In the genomic region with DNA sequence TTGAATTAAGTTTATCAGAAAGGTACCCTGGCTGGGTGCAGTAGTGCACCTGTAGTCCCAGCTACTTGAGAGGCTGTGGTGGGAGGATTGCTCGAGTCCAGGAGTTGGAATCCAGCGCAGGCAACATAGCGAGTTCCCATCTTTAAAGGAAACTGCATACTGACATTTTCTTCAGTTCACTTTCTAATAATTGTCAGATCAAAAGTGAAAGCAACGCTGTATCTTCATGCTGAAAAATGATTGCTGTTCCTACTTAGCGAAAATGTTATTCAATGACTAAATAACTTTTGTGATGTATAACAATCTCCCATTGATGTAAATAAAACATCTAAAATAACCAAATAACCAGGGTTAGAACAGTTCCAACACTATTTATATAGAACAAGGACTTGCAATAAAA, we compare ENCODE assay signal across 7 cellular contexts. TPM values are rescaled to one million over a fixed set of nuclear protein-coding genes. Genes with fewer than 3 reads are reported as not detected.
A peak's percentile ranks its signal among the peaks of the same experiment; 100 is the strongest.
DNase-seq lines count a peak whose midpoint lies in the region; ATAC-seq and TF ChIP-seq lines count a peak whose summit lies in the region.

No MANE protein-coding gene starts in this region.

- no peak overlapping the region for H2AFZ ChIP-seq in smooth muscle cell (ENCODE audit: low read depth)

- no peak for TF ChIP-seq POLR2A in gastroesophageal sphincter (IDR thresholded peaks at IDR 0.05)

- H3K4me2 ChIP-seq in smooth muscle cell, result peak overlapping the region; percentile 91

- peak overlapping the region in 3 of 4 donors; percentile 95 to 100 (median 99) for H3K27ac ChIP-seq in gastroesophageal sphincter
- H3K27ac ChIP-seq in smooth muscle cell (ENCODE audit: low read depth), result no peak overlapping the region

- peaks cover 2% of the 10 kb centered on the region for H3K36me3 Mint-ChIP-seq in T-helper 17 cell (ENCODE audit: low read depth)

- peaks cover 56% of the 10 kb centered on the region for H4K20me1 ChIP-seq in smooth muscle cell (ENCODE audit: low read depth)

- H3F3A ChIP-seq in smooth muscle cell (ENCODE audit: low read depth), result no peaks in the 10 kb centered on the region

- peaks cover 75% of the 10 kb centered on the region for H3K79me2 ChIP-seq in smooth muscle cell (ENCODE audit: low read depth)

- ATAC-seq in T-helper 17 cell, result no peak
- no peak for ATAC-seq in gastroesophageal sphincter
- no peak for ATAC-seq in HG03439 (IDR thresholded peaks at IDR 0.05; ENCODE audit: unreplicated experiment)

- TF ChIP-seq EP300 in gastroesophageal sphincter (IDR thresholded peaks at IDR 0.05), result no peak

- peak overlapping the region; percentile 27 for H3K9ac ChIP-seq in smooth muscle cell (ENCODE audit: low read depth)

- peak overlapping the region; percentile 96 for H3K27ac Mint-ChIP-seq in T-helper 17 cell

- DNase-seq in GM20000 (ENCODE audit: low spot score), result peak; percentile 54
- DNase-seq in T-helper 17 cell, result no peak
- no peak for DNase-seq in smooth muscle cell (lab: John Stamatoyannopoulos, UW; ENCODE audit: unreplicated experiment)
- no peak for DNase-seq in DMS 273 treated with DMSO at 0.1 percent for 48 hours (lab: John Stamatoyannopoulos, UW)
- no peak for DNase-seq in DMS153 treated with DMSO at 0.1 percent for 48 hours (lab: John Stamatoyannopoulos, UW; ENCODE audit: unreplicated experiment)

- H3K27me3 ChIP-seq in gastroesophageal sphincter, result no peaks in the 10 kb centered on the region
- no peaks in the 10 kb centered on the region for H3K27me3 ChIP-seq in smooth muscle cell (ENCODE audit: low read depth)

- H3K36me3 ChIP-seq in gastroesophageal sphincter (no peaks in the 10 kb centered on the region), smooth muscle cell (ENCODE audit: low read depth) (no peaks in the 10 kb centered on the region)

- WGBS in gastroesophageal sphincter (ENCODE audit: low coverage in 1 of 2), 2 donors, result 9 to 16% methylated on average over 5 of the region's 5 CpGs
- WGBS in smooth muscle cell (ENCODE audit: low lambda C conversion rate), result 81% methylated on average over 5 of the region's 5 CpGs

- H3K4me3 Mint-ChIP-seq in T-helper 17 cell, result peak overlapping the region; percentile 85

- H3K4me1 Mint-ChIP-seq in T-helper 17 cell, result peaks cover 27% of the 10 kb centered on the region

- H3K4me3 ChIP-seq in gastroesophageal sphincter (peak overlapping the region; percentile 70 to 98), smooth muscle cell (peak overlapping the region; percentile 90)

- H3K27me3 Mint-ChIP-seq in T-helper 17 cell, result no peaks in the 10 kb centered on the region

- H3K9me3 ChIP-seq in T-helper 17 cell (ENCODE audit: control insufficient read depth, low read length, poor library complexity, severe bottlenecking) (no peaks in the 10 kb centered on the region), gastroesophageal sphincter (no peaks in the 10 kb centered on the region), smooth muscle cell (replicated peaks; ENCODE audit: low read depth) (no peaks in the 10 kb centered on the region)

- H3K4me1 ChIP-seq in gastroesophageal sphincter, result peaks cover 5 to 51% (median 7%) of the 10 kb centered on the region in 3 donors
- H3K4me1 ChIP-seq in smooth muscle cell (ENCODE audit: low read depth), result peaks cover 9% of the 10 kb centered on the region

- TF ChIP-seq CTCF in GM20000 (IDR thresholded peaks at IDR 0.05; ENCODE audit: extremely low read depth, missing control alignments) (no peak), gastroesophageal sphincter (IDR thresholded peaks at IDR 0.05) (no peak), smooth muscle cell (IDR thresholded peaks at IDR 0.05; ENCODE audit: borderline replicate concordance, insufficient read depth, poor library complexity, severe bottlenecking) (no peak)

RNA-seq across cellular contexts. Expression of gene LATS1, which starts 1.7 kb away (rescaled TPM):
- total RNA-seq in T-helper 17 cell (10 to 100 TPM; 35.4 to 43.6 TPM), gastroesophageal sphincter (10 to 100 TPM; 29.2 to 54.5 (median 35.6) TPM), smooth muscle cell (28.3 and 32.0 TPM in 2 replicates)
- 8.5 and 10.0 TPM in 2 replicates for polyA plus RNA-seq in smooth muscle cell

RNA-seq across cellular contexts. Expression of gene NUP43, which starts 30.1 kb away (rescaled TPM):
- total RNA-seq in T-helper 17 cell (10 to 100 TPM; 13.7 to 16.3 TPM), gastroesophageal sphincter (10 to 100 TPM; 15.0 to 29.4 (median 19.3) TPM), smooth muscle cell (33.8 and 39.0 TPM in 2 replicates)
- polyA plus RNA-seq in smooth muscle cell, result 5.9 and 8.3 TPM in 2 replicates

RNA-seq across cellular contexts. Expression of gene PCMT1, which starts 33.4 kb away (rescaled TPM):
- total RNA-seq in T-helper 17 cell (10 to 100 TPM; 32.4 to 32.9 TPM), gastroesophageal sphincter (100 to 1,000 TPM; 105 to 140 (median 120) TPM), smooth muscle cell (96.9 and 97.9 TPM in 2 replicates)
- 133 and 139 TPM in 2 replicates for polyA plus RNA-seq in smooth muscle cell
